Comparison of ENCODE assay signal across 13 cellular contexts in genomic region chr11:119696378-119697157, GRCh38. TPM values are rescaled to one million over a fixed set of nuclear protein-coding genes. Genes with fewer than 3 reads are reported as not detected.
DNase-seq lines count a peak whose midpoint lies in the region; ATAC-seq, FAIRE-seq and TF ChIP-seq lines count a peak whose summit lies in the region.
"Had no signal": no experiment of that assay in that cellular context is flagged by ENCODE, and none has a peak within 500 bp of the region (broad histone marks: within the 10 kb centered on the region; RNA-seq: fewer than 3 reads in every experiment).

No MANE protein-coding gene starts in this region.

- no peaks in the 10 kb centered on the region for H3K27me3 ChIP-seq in BLaER1 treated with 17β-estradiol and CSF1 and Interleukin-3, amounts not matched to agents 10 nM and 100 nM
- no peaks in the 10 kb centered on the region for H3K27me3 ChIP-seq in keratinocyte (ENCODE audit: control insufficient read depth, extremely low read depth, insufficient read depth, low read length)

- no peaks in the 10 kb centered on the region for H3K9me3 ChIP-seq in BLaER1 treated with 17β-estradiol and CSF1 and Interleukin-3, amounts not matched to agents 10 nM and 100 nM (replicated peaks in 1 of 11)
- H3K9me3 ChIP-seq in keratinocyte (ENCODE audit: control insufficient read depth, low read depth, low read length): no peaks in the 10 kb centered on the region

- in situ Hi-C loops in KBM-7 (cut with MboI; ENCODE audit: low pct_unique_long_range_greater_than_20kb, low sequenced_read_pairs): no loop called here

- peaks cover 0 to 65% (median 24%) of the 10 kb centered on the region in 11 experiments; a peak in 14 of 22 replicates for H4K20me1 ChIP-seq in BLaER1 treated with 17β-estradiol and CSF1 and Interleukin-3, amounts not matched to agents 10 nM and 100 nM
- no peaks in the 10 kb centered on the region for H4K20me1 ChIP-seq in keratinocyte (ENCODE audit: control insufficient read depth, extremely low read depth, insufficient read depth, low read length)

- peaks cover 24 to 82% (median 76%) of the 10 kb centered on the region in 10 experiments for H3K4me1 ChIP-seq in BLaER1 treated with 17β-estradiol and CSF1 and Interleukin-3, amounts not matched to agents 10 nM and 100 nM
- H3K4me1 ChIP-seq in keratinocyte (ENCODE audit: control insufficient read depth, extremely low read depth, insufficient read depth, low read length): peaks cover 98% of the 10 kb centered on the region
- H3K4me1 ChIP-seq: parathyroid adenoma had no signal

- DNase-seq in KBM-7: peak; percentile 16
- DNase-seq in SW480 (ENCODE audit: low spot score): peak; percentile 59
- DNase-seq in keratinocyte (ENCODE audit: low read depth, low spot score): peak; percentile 98
- DNase-seq in stimulated activated CD4-positive, alpha-beta T cell treated with anti-CD3 and anti-CD28 coated beads, Interleukin-2, amount 100 ng/mL, for 48 hours: no peak
- DNase-seq: activated naive CD4-positive, alpha-beta T cell treated with anti-CD3 and anti-CD28 coated beads, Interleukin-2, amount 50 U/mL, for 16 hours; HFFc6; NCI-H1930; T1000 had no signal

- H3K36me3 ChIP-seq in BLaER1 treated with 17β-estradiol and CSF1 and Interleukin-3, amounts not matched to agents 10 nM and 100 nM: no peaks in the 10 kb centered on the region
- no peaks in the 10 kb centered on the region for H3K36me3 ChIP-seq in keratinocyte (ENCODE audit: control insufficient read depth in 2 of 2, extremely low read depth in 1 of 2, insufficient read depth in 2 of 2, low read length in 2 of 2)

- H3K4me3 ChIP-seq in BLaER1 treated with 17β-estradiol and CSF1 and Interleukin-3, amounts not matched to agents 10 nM and 100 nM: no peak overlapping the region
- H3K4me3 ChIP-seq in keratinocyte (ENCODE audit: control insufficient read depth in 2 of 3, extremely low read depth in 1 of 3, insufficient read depth in 2 of 3, low read depth in 1 of 3, low read length in 3 of 3): peak overlapping the region in 2 of 3 experiments; percentile 41 to 45

- ATAC-seq in HG03565 (IDR thresholded peaks at IDR 0.05; ENCODE audit: unreplicated experiment) (no peak), GM19023 (IDR thresholded peaks at IDR 0.05; ENCODE audit: unreplicated experiment) (no peak), GM18517 (IDR thresholded peaks at IDR 0.05; ENCODE audit: unreplicated experiment) (no peak)

- peaks cover 72% of the 10 kb centered on the region for H3K79me2 ChIP-seq in keratinocyte (ENCODE audit: control insufficient read depth, insufficient read depth, low read length)
- H3K79me2 ChIP-seq: parathyroid adenoma had no signal

- H3K9ac ChIP-seq in BLaER1 treated with 17β-estradiol and CSF1 and Interleukin-3, amounts not matched to agents 10 nM and 100 nM: no peak overlapping the region
- peak overlapping the region; percentile 92 for H3K9ac ChIP-seq in keratinocyte (ENCODE audit: control insufficient read depth, extremely low read depth, insufficient read depth, low read length)
- H3K9ac ChIP-seq: parathyroid adenoma had no signal

- TF ChIP-seq CTCF in keratinocyte (optimal IDR thresholded peaks at IDR 0.05 in 1 of 3, IDR thresholded peaks at IDR 0.05 in 1 of 3, conservative IDR thresholded peaks at IDR 0.05 in 1 of 3; ENCODE audit: extremely low read depth in 1 of 3, insufficient read depth in 2 of 3, low read length in 3 of 3): no peak

- dilution Hi-C loops in keratinocyte (cut with MboI; ENCODE audit: extremely low pct_ligation_motif_present, low sequenced_read_pairs): no loop called here

- no peaks in the 10 kb centered on the region for H3K9me1 ChIP-seq in keratinocyte (ENCODE audit: control insufficient read depth, extremely low read depth, insufficient read depth, low read length)

- peak overlapping the region in 1 of 11 experiments; percentile 9; a peak in 1 of 22 replicates for H3K27ac ChIP-seq in BLaER1 treated with 17β-estradiol and CSF1 and Interleukin-3, amounts not matched to agents 10 nM and 100 nM
- peak overlapping the region; percentile 100 for H3K27ac ChIP-seq in keratinocyte (ENCODE audit: control insufficient read depth, insufficient read depth, low read length)
- H3K27ac ChIP-seq: parathyroid adenoma had no signal

- peak; percentile 88 for FAIRE-seq in keratinocyte (lab: Jason Lieb, UNC)

- peak overlapping the region in 9 of 11 experiments; percentile 9 to 97 (median 43); a peak in 14 of 22 replicates for H3K4me2 ChIP-seq in BLaER1 treated with 17β-estradiol and CSF1 and Interleukin-3, amounts not matched to agents 10 nM and 100 nM
- peak overlapping the region; percentile 81 for H3K4me2 ChIP-seq in keratinocyte (ENCODE audit: control insufficient read depth, extremely low read depth, insufficient read depth, low read depth, low read length)

- H2AFZ ChIP-seq in keratinocyte (ENCODE audit: control insufficient read depth, low read length): peak overlapping the region; percentile 31
- H2AFZ ChIP-seq: parathyroid adenoma had no signal

RNA-seq across cellular contexts. Expression of gene NECTIN1, which starts 32.4 kb away (rescaled TPM):
- polyA plus RNA-seq in keratinocyte: 37.5 to 51.8 TPM (median 39.7 TPM) in 3 replicates
- polyA plus RNA-seq in keratinocyte (2011; ENCODE audit: low read depth): 15.4 TPM
- polyA plus RNA-seq in keratinocyte (2011; cell fraction: cytosol; rRNA removed): 32.7 and 39.4 TPM in 2 replicates
- 115 and 134 TPM in 2 replicates for polyA plus RNA-seq in keratinocyte (2011; cell fraction: nucleus; rRNA removed)
- 67.3 and 67.5 TPM in 2 replicates for polyA plus RNA-seq in keratinocyte (2012; ENCODE audit: low replicate concordance)
- 111 to 317 TPM (median 149 TPM) in 3 replicates for polyA minus RNA-seq in keratinocyte
- 75.8 TPM for polyA minus RNA-seq in keratinocyte (2011; cell fraction: cytosol; rRNA and poly(A)+ RNA removed)
- polyA minus RNA-seq in keratinocyte (2011; cell fraction: nucleus; rRNA and poly(A)+ RNA removed): 116 and 161 TPM in 2 replicates

Comparison
In these comparisons a context has a peak if more than half of its experiments do, and no peak if none do; other contexts are left out.
1. H3K4me3 ChIP-seq: peak in keratinocyte (2 of 3); none in BLaER1 treated with 17β-estradiol and CSF1 and Interleukin-3, amounts not matched to agents 10 nM and 100 nM (0 of 10).
2. DNase-seq: peak in KBM-7 (single experiment), SW480 (single experiment) and keratinocyte (single experiment); none in stimulated activated CD4-positive, alpha-beta T cell treated with anti-CD3 and anti-CD28 coated beads, Interleukin-2, amount 100 ng/mL, for 48 hours (0 of 2).